8 cellular contexts compared by ENCODE assay signal in genomic region chr11:95699631-95700470, GRCh38.
A peak's percentile ranks its signal among the peaks of the same experiment; 100 is the strongest.
DNase-seq lines count a peak whose midpoint lies in the region; ATAC-seq and TF ChIP-seq lines count a peak whose summit lies in the region.

No MANE protein-coding gene starts in this region.

- peak overlapping the region; percentile 46 for H3K4me3 ChIP-seq in MM.1S (ENCODE audit: low read length)

- DNase-seq in Ammon's horn (ENCODE audit: low spot score) (peak; percentile 19), MM.1S (no peak), fibroblast of gingiva (ENCODE audit: low read depth) (peak; percentile 12), SHP77 (lab: John Stamatoyannopoulos, UW) (no peak), endothelial cell (ENCODE audit: low spot score) (no peak), pons (ENCODE audit: low spot score) (no peak)

- H3K9ac ChIP-seq in MM.1S (ENCODE audit: low read length), result peak overlapping the region; percentile 3; the same call in 1 of the 2 replicates

- ATAC-seq in GM19463 (IDR thresholded peaks at IDR 0.05; ENCODE audit: unreplicated experiment) (peak; percentile 48), GM21737 (IDR thresholded peaks at IDR 0.05; ENCODE audit: unreplicated experiment) (no peak)

- no peaks in the 10 kb centered on the region for H3K27me3 Mint-ChIP-seq in endothelial cell (ENCODE audit: unreplicated experiment)

- no peaks in the 10 kb centered on the region for H3K9me2 ChIP-seq in MM.1S (replicated peaks; ENCODE audit: insufficient read depth, low read length)

- no peaks in the 10 kb centered on the region for H3K27me3 ChIP-seq in MM.1S (replicated peaks; ENCODE audit: insufficient read depth, low read length)

- peak overlapping the region; percentile 65; the same call in 1 of the 2 replicates for H3K27ac ChIP-seq in MM.1S (ENCODE audit: low read length)

- peak overlapping the region; percentile 67 for H3K4me2 ChIP-seq in MM.1S (ENCODE audit: low read depth, low read length)

- peaks cover 9% of the 10 kb centered on the region; the same call in 1 of the 2 replicates for H3F3A ChIP-seq in MM.1S (ENCODE audit: insufficient read depth, low read length)

- peaks cover 12% of the 10 kb centered on the region for H3K4me1 Mint-ChIP-seq in endothelial cell (ENCODE audit: unreplicated experiment)

- H3K79me2 ChIP-seq in MM.1S (ENCODE audit: low read length), result no peaks in the 10 kb centered on the region

- H2AFZ ChIP-seq in MM.1S (ENCODE audit: low read length), result peak overlapping the region; percentile 34

- H3K4me1 ChIP-seq in MM.1S (ENCODE audit: low read length), result peaks cover 30% of the 10 kb centered on the region

- no peaks in the 10 kb centered on the region for H3K9me3 ChIP-seq in MM.1S (replicated peaks; ENCODE audit: insufficient read depth, low read length)

- no peaks in the 10 kb centered on the region for H3K36me3 ChIP-seq in MM.1S (replicated peaks; ENCODE audit: insufficient read depth, low read length)

- H4K20me1 ChIP-seq in MM.1S (ENCODE audit: insufficient read depth, low read length), result no peaks in the 10 kb centered on the region

- H3K4me3 Mint-ChIP-seq in endothelial cell (ENCODE audit: unreplicated experiment), result no peak overlapping the region

- no peaks in the 10 kb centered on the region for H3K36me3 Mint-ChIP-seq in endothelial cell (ENCODE audit: low read depth, unreplicated experiment)

- TF ChIP-seq CTCF in MM.1S (IDR thresholded peaks at IDR 0.05; ENCODE audit: low read length) (no peak), endothelial cell (IDR thresholded peaks at IDR 0.05; ENCODE audit: unreplicated experiment) (no peak)

- H3K9me3 Mint-ChIP-seq in endothelial cell (ENCODE audit: unreplicated experiment), result no peaks in the 10 kb centered on the region

- no peak overlapping the region for H3K27ac Mint-ChIP-seq in endothelial cell (ENCODE audit: unreplicated experiment)

Comparison
In these comparisons a context has a peak if more than half of its experiments do, and no peak if none do; other contexts are left out.
1. DNase-seq: peak in Ammon's horn (single experiment) and fibroblast of gingiva (single experiment); none in MM.1S (single experiment), SHP77 (0 of 2), endothelial cell (single experiment) and pons (single experiment).